ENCODE assay signal across 15 cellular contexts in genomic region chr1:186189156-186189555, GRCh38.
DNase-seq lines count a peak whose midpoint lies in the region; ATAC-seq and TF ChIP-seq lines count a peak whose summit lies in the region.
"Had no signal": no experiment of that assay in that cellular context is flagged by ENCODE, and none has a peak within 500 bp of the region (broad histone marks: within the 10 kb centered on the region; RNA-seq: fewer than 3 reads in every experiment).

No MANE protein-coding gene starts in this region.

- H3K9me3 Mint-ChIP-seq in GM23338: no peaks in the 10 kb centered on the region; the same call in 2 of the 3 replicates
- H3K9me3 Mint-ChIP-seq: CD4-positive, CD25-positive, alpha-beta regulatory T cell had no signal

- H3K27ac ChIP-seq in IMR-90 (ENCODE audit: insufficient read depth, low read length) (peak overlapping the region; percentile 10; the same call in 1 of the 2 replicates), GM23338 (ENCODE audit: low read depth) (no peak overlapping the region)

- peak overlapping the region; percentile 98 for H2BK20ac ChIP-seq in IMR-90 (ENCODE audit: low read depth, low read length)

- H3K4me2 ChIP-seq in IMR-90 (ENCODE audit: low read depth, low read length) (peak overlapping the region; percentile 6; the same call in 1 of the 2 replicates), skeletal muscle satellite cell (ENCODE audit: low read length) (peak overlapping the region; percentile 84), GM23338 (no peak overlapping the region)

- H3K9me1 ChIP-seq in IMR-90 (ENCODE audit: insufficient read depth, low read length): peaks cover 20% of the 10 kb centered on the region

- CTCF ChIA-PET in IMR-90 (lab: Yijun Ruan, JAX): interaction anchor here (1.8 kb wide), 1 partner anchor 34 kb away, joined by 6 read pairs; no protein-coding TSS in a partner anchor

- H3K9me3 ChIP-seq in IMR-90 (ENCODE audit: control insufficient read depth, insufficient read depth, low read length) (no peaks in the 10 kb centered on the region), adipocyte (ENCODE audit: control insufficient read depth, low read length) (peaks cover under 1% of the 10 kb centered on the region), skeletal muscle satellite cell (replicated peaks; ENCODE audit: low read length) (no peaks in the 10 kb centered on the region)
- H3K9me3 ChIP-seq: HAP-1 had no signal

- no peak for TF ChIP-seq POLR2A in IMR-90 (IDR thresholded peaks at IDR 0.05; ENCODE audit: low read depth, low read length)

- H2AK9ac ChIP-seq in IMR-90 (replicated peaks; ENCODE audit: low read depth, low read length, poor library complexity): peak overlapping the region; percentile 60

- peaks cover 0 to 3% of the 10 kb centered on the region in 2 experiments; a peak in 1 of 4 replicates for H3K79me1 ChIP-seq in IMR-90 (ENCODE audit: low read depth in 1 of 2, low read length in 2 of 2)

- H4K20me1 ChIP-seq in IMR-90 (ENCODE audit: insufficient read depth, low read length) (no peaks in the 10 kb centered on the region), GM23338 (replicated peaks; ENCODE audit: insufficient read depth) (no peaks in the 10 kb centered on the region)

- H3K4me3 Mint-ChIP-seq in GM23338: no peak overlapping the region
- H3K4me3 Mint-ChIP-seq: B cell; CD4-positive, CD25-positive, alpha-beta regulatory T cell had no signal

- H2AK5ac ChIP-seq in IMR-90 (ENCODE audit: low read depth, low read length): peak overlapping the region; percentile 97

- no peaks in the 10 kb centered on the region for H3K4me1 Mint-ChIP-seq in GM23338

- intact Hi-C loops in IMR-90 (cut with micrococcal nuclease): no loop called here

- peak overlapping the region; percentile 93 for H3K23ac ChIP-seq in IMR-90 (ENCODE audit: low read depth, low read length)

- H4K5ac ChIP-seq in IMR-90 (ENCODE audit: low read depth, low read length): peak overlapping the region; percentile 49; the same call in 1 of the 2 replicates

- peak overlapping the region; percentile 94 for H2BK15ac ChIP-seq in IMR-90 (ENCODE audit: low read depth, low read length)

- WGBS in IMR-90 (ENCODE audit: extremely low coverage in 2 of 2, insufficient read length in 1 of 2), 2 experiments: no CpG with 5 or more reads among the region's 3 CpGs

- peak overlapping the region; percentile 74 for H2AFZ ChIP-seq in IMR-90 (replicated peaks; ENCODE audit: low read length, poor library complexity)
- no peak overlapping the region for H2AFZ ChIP-seq in GM23338

- H3K27me3 Mint-ChIP-seq in GM23338 (ENCODE audit: insufficient read depth, low read depth, poor library complexity): no peaks in the 10 kb centered on the region

- H4K91ac ChIP-seq in IMR-90 (ENCODE audit: insufficient read depth, low read depth, low read length): peak overlapping the region; percentile 80

- H3K56ac ChIP-seq in IMR-90 (ENCODE audit: extremely low read depth, insufficient read depth, low read length): peak overlapping the region; percentile 50; the same call in 1 of the 2 replicates

- H3K4me1 ChIP-seq in IMR-90 (ENCODE audit: control insufficient read depth, insufficient read depth, low read length) (peaks cover 13% of the 10 kb centered on the region), adipocyte (ENCODE audit: control insufficient read depth, insufficient read depth, low read length) (peaks cover 29% of the 10 kb centered on the region), skeletal muscle satellite cell (ENCODE audit: control insufficient read depth, insufficient read depth, low read length) (peaks cover 55% of the 10 kb centered on the region), GM23338 (ENCODE audit: insufficient read depth) (no peaks in the 10 kb centered on the region)
- H3K4me1 ChIP-seq: HAP-1 had no signal

- peak overlapping the region; percentile 60 to 83 for H4K8ac ChIP-seq in IMR-90 (ENCODE audit: low read depth in 2 of 2, low read length in 2 of 2)

- dilution Hi-C loops in IMR-90 (cut with HindIII; ENCODE audit: low sequenced_read_pairs, unreplicated experiment): no loop called here

- H2BK5ac ChIP-seq in IMR-90 (ENCODE audit: low read depth, low read length, poor library complexity, severe bottlenecking): peak overlapping the region; percentile 92

- H3K4ac ChIP-seq in IMR-90 (ENCODE audit: low read depth, low read length): peak overlapping the region; percentile 97

- no peak for ATAC-seq in IMR-90 (ENCODE audit: low read depth)
- ATAC-seq in GM23338: no peak

- H3K9me2 ChIP-seq in GM23338 (ENCODE audit: insufficient read depth): no peaks in the 10 kb centered on the region

- H3F3A ChIP-seq in GM23338 (replicated peaks; ENCODE audit: low read depth): no peaks in the 10 kb centered on the region

- no peak overlapping the region for H3K4me3 ChIP-seq in IMR-90 (ENCODE audit: insufficient read depth, low read depth, low read length)
- H3K4me3 ChIP-seq in adipocyte (ENCODE audit: low read length): no peak overlapping the region
- no peak overlapping the region for H3K4me3 ChIP-seq in fibroblast of mammary gland (ENCODE audit: control insufficient read depth, low read depth, low read length)
- H3K4me3 ChIP-seq in skeletal muscle satellite cell (ENCODE audit: low read length): no peak overlapping the region
- H3K4me3 ChIP-seq in GM23338: no peak overlapping the region
- H3K4me3 ChIP-seq: HAP-1 had no signal

- H3K9ac ChIP-seq in IMR-90 (ENCODE audit: low read depth, low read length): no peak overlapping the region
- H3K9ac ChIP-seq in adipocyte (ENCODE audit: low read length): peak overlapping the region; percentile 50
- peak overlapping the region; percentile 77 for H3K9ac ChIP-seq in skeletal muscle satellite cell (ENCODE audit: low read depth, low read length)

- no TSS peak for BruUV-seq in IMR-90 (replicated peaks; lab: Mats Ljungman, UMichigan)

- no peak for TF ChIP-seq RAD21 in IMR-90 (IDR thresholded peaks at IDR 0.05; ENCODE audit: low read length)

- DNase-seq in IMR-90 (no peak), adipocyte (ENCODE audit: low read depth) (no peak), fibroblast of mammary gland (ENCODE audit: low read depth) (peak; percentile 71), NCI-H1105 treated with DMSO at 0.1 percent for 48 hours (lab: John Stamatoyannopoulos, UW) (no peak), GM23338 (ENCODE audit: low spot score) (no peak), NCI-H187 treated with DMSO at 0.1 percent for 48 hours (lab: John Stamatoyannopoulos, UW) (no peak)
- DNase-seq: CD4-positive, CD25-positive, alpha-beta regulatory T cell; DMS53; NCI-H1417; NCI-H1930; NCI-H69; RPMI8226 had no signal

- H3K27me3 ChIP-seq in IMR-90 (ENCODE audit: control insufficient read depth, insufficient read depth, low read length) (no peaks in the 10 kb centered on the region), adipocyte (replicated peaks; ENCODE audit: control insufficient read depth, insufficient read depth, low read length) (no peaks in the 10 kb centered on the region), skeletal muscle satellite cell (ENCODE audit: control insufficient read depth, insufficient read depth, low read length) (no peaks in the 10 kb centered on the region), GM23338 (ENCODE audit: insufficient read depth) (no peaks in the 10 kb centered on the region)

- peak overlapping the region; percentile 85; the same call in 1 of the 2 replicates for H3K18ac ChIP-seq in IMR-90 (ENCODE audit: low read depth, low read length)

- peak overlapping the region; percentile 97 for H3K14ac ChIP-seq in IMR-90 (replicated peaks; ENCODE audit: low read depth, low read length)

- H3K36me3 Mint-ChIP-seq in GM23338 (ENCODE audit: low read depth): no peaks in the 10 kb centered on the region

- TF ChIP-seq CTCF in IMR-90 (conservative IDR thresholded peaks at IDR 0.05; ENCODE audit: low read depth, low read length): no peak
- TF ChIP-seq CTCF in fibroblast of mammary gland (conservative IDR thresholded peaks at IDR 0.05; ENCODE audit: control insufficient read depth, insufficient read depth, low read depth, low read length): no peak
- TF ChIP-seq CTCF in GM23338 (conservative IDR thresholded peaks at IDR 0.05; ENCODE audit: low read depth in 2 of 2): no peak

- in situ Hi-C loops in IMR-90 (cut with MboI; ENCODE audit: low sequenced_read_pairs): no loop called here

- H3K36me3 ChIP-seq in IMR-90 (ENCODE audit: control insufficient read depth, insufficient read depth, low read length) (no peaks in the 10 kb centered on the region), adipocyte (ENCODE audit: control insufficient read depth, insufficient read depth, low read length, severe bottlenecking) (no peaks in the 10 kb centered on the region), skeletal muscle satellite cell (ENCODE audit: insufficient read depth, low read length) (no peaks in the 10 kb centered on the region), GM23338 (ENCODE audit: insufficient read depth) (no peaks in the 10 kb centered on the region)
- H3K36me3 ChIP-seq: HAP-1 had no signal

- no peak overlapping the region for H3K27ac Mint-ChIP-seq in GM23338
- H3K27ac Mint-ChIP-seq: B cell; CD4-positive, CD25-positive, alpha-beta regulatory T cell had no signal

- H3K79me2 ChIP-seq in GM23338 (replicated peaks; ENCODE audit: insufficient read depth): no peaks in the 10 kb centered on the region

- peak overlapping the region; percentile 99 for H2BK120ac ChIP-seq in IMR-90 (ENCODE audit: low read depth, low read length)

- POLR2A ChIA-PET in IMR-90 (lab: Charles Lee; ENCODE audit: unreplicated experiment): no interaction called here

TF ChIP-seq in IMR-90, 13 proteins besides CTCF, POLR2A, EP300 and RAD21 (continues in another document):
- TF ChIP-seq RFX5 (IDR thresholded peaks at IDR 0.05; ENCODE audit: low read depth, low read length) (no peak), BHLHE40 (IDR thresholded peaks at IDR 0.05; ENCODE audit: low read depth, low read length) (no peak), SMC3 (IDR thresholded peaks at IDR 0.05; ENCODE audit: low read depth, low read length) (no peak), MAZ (IDR thresholded peaks at IDR 0.05; ENCODE audit: borderline replicate concordance, low read depth, low read length) (no peak), MXI1 (IDR thresholded peaks at IDR 0.05; ENCODE audit: borderline replicate concordance, low read depth, low read length) (no peak), CHD1 (IDR thresholded peaks at IDR 0.05; ENCODE audit: low read depth, low read length) (no peak), MAFK (IDR thresholded peaks at IDR 0.05; ENCODE audit: low read depth, low read length) (no peak)

TF ChIP-seq in GM23338, 12 proteins besides CTCF, POLR2A, EP300 and RAD21:
- TF ChIP-seq ZNF331 (CRISPR knock-in tag; IDR thresholded peaks at IDR 0.05; ENCODE audit: low read depth): no peak
